In genomic region chrX:70052895-70053615, GRCh38 we compare ENCODE assay signal across 22 cellular contexts. TPM values are rescaled to one million over a fixed set of nuclear protein-coding genes. Genes with fewer than 3 reads are reported as not detected.
DNase-seq lines count a peak whose midpoint lies in the region; ATAC-seq, FAIRE-seq and TF ChIP-seq lines count a peak whose summit lies in the region.
"Had no signal": no experiment of that assay in that cellular context is flagged by ENCODE, and none has a peak within 500 bp of the region (broad histone marks: within the 10 kb centered on the region; RNA-seq: fewer than 3 reads in every experiment).

No MANE protein-coding gene starts in this region.

- CTCF ChIA-PET in naive thymus-derived CD4-positive, alpha-beta T cell (lab: Charles Lee), result no interaction called here

- POLR2A ChIA-PET in naive thymus-derived CD4-positive, alpha-beta T cell (lab: Charles Lee), result no interaction called here

- no peak for ATAC-seq in naive thymus-derived CD4-positive, alpha-beta T cell
- ATAC-seq: GM12878 had no signal

- H3K4me1 Mint-ChIP-seq in nephron progenitor cell, result peaks cover 12% of the 10 kb centered on the region
- H3K4me1 Mint-ChIP-seq in naive thymus-derived CD4-positive, alpha-beta T cell, result no peaks in the 10 kb centered on the region
- H3K4me1 Mint-ChIP-seq: CD4-positive, CD25-positive, alpha-beta regulatory T cell; CD8-positive, alpha-beta memory T cell; H9 had no signal

- no peak overlapping the region for H3K27ac Mint-ChIP-seq in nephron progenitor cell
- no peak overlapping the region for H3K27ac Mint-ChIP-seq in naive thymus-derived CD4-positive, alpha-beta T cell
- H3K27ac Mint-ChIP-seq: CD4-positive, CD25-positive, alpha-beta regulatory T cell; CD8-positive, alpha-beta memory T cell; H9 had no signal

- no peaks in the 10 kb centered on the region for H3K9me3 ChIP-seq in left ventricle myocardium inferior (replicated peaks)
- H3K9me3 ChIP-seq in right atrium auricular region, result no peaks in the 10 kb centered on the region
- H3K9me3 ChIP-seq in small intestine (ENCODE audit: control insufficient read depth, low read depth), result no peaks in the 10 kb centered on the region
- no peaks in the 10 kb centered on the region for H3K9me3 ChIP-seq in naive thymus-derived CD4-positive, alpha-beta T cell (ENCODE audit: control insufficient read depth in 2 of 3, low read length in 3 of 3)
- H3K9me3 ChIP-seq: BE2C had no signal

- H3K4me3 ChIP-seq in left ventricle myocardium inferior, result no peak overlapping the region
- no peak overlapping the region for H3K4me3 ChIP-seq in right atrium auricular region
- H3K4me3 ChIP-seq in fibroblast of pulmonary artery (replicated peaks; ENCODE audit: low read depth, low read length), result no peak overlapping the region
- no peak overlapping the region for H3K4me3 ChIP-seq in small intestine (ENCODE audit: low read depth in 1 of 2, low read length in 2 of 2)
- no peak overlapping the region for H3K4me3 ChIP-seq in naive thymus-derived CD4-positive, alpha-beta T cell (ENCODE audit: low read length)
- H3K4me3 ChIP-seq: GM12878 had no signal

- H3K27ac ChIP-seq in left ventricle myocardium inferior (replicated peaks) (no peak overlapping the region), right atrium auricular region (no peak overlapping the region), small intestine (ENCODE audit: low read depth in 1 of 2, low read length in 1 of 2) (no peak overlapping the region)
- H3K27ac ChIP-seq in naive thymus-derived CD4-positive, alpha-beta T cell (ENCODE audit: low read depth, low read length), result no peak overlapping the region

- intact Hi-C loops in left ventricle myocardium inferior (cut with micrococcal nuclease), result no loop called here
- intact Hi-C loops in naive thymus-derived CD4-positive, alpha-beta T cell (cut with micrococcal nuclease), result no loop called here

- H3K27me3 Mint-ChIP-seq in nephron progenitor cell (ENCODE audit: low read depth, poor library complexity), result peaks cover 11% of the 10 kb centered on the region
- peaks cover 0 to 8% (median 0%) of the 10 kb centered on the region in 5 donors for H3K27me3 Mint-ChIP-seq in naive thymus-derived CD4-positive, alpha-beta T cell

- H3K27me3 ChIP-seq in left ventricle myocardium inferior (ENCODE audit: low read depth) (no peaks in the 10 kb centered on the region), right atrium auricular region (no peaks in the 10 kb centered on the region), small intestine (ENCODE audit: control insufficient read depth in 2 of 2, insufficient read depth in 2 of 2, low read length in 2 of 2) (no peaks in the 10 kb centered on the region)
- H3K27me3 ChIP-seq in naive thymus-derived CD4-positive, alpha-beta T cell (ENCODE audit: control insufficient read depth in 2 of 2, insufficient read depth in 2 of 2, low read length in 2 of 2), result no peaks in the 10 kb centered on the region
- H3K27me3 ChIP-seq: BE2C had no signal

- H3K4me1 ChIP-seq in left ventricle myocardium inferior (no peaks in the 10 kb centered on the region), right atrium auricular region (no peaks in the 10 kb centered on the region), small intestine (ENCODE audit: control insufficient read depth in 2 of 2, insufficient read depth in 1 of 2, low read depth in 1 of 2, low read length in 1 of 2) (no peaks in the 10 kb centered on the region)
- H3K4me1 ChIP-seq in naive thymus-derived CD4-positive, alpha-beta T cell (ENCODE audit: control insufficient read depth in 2 of 2, insufficient read depth in 2 of 2, low read length in 2 of 2), result no peaks in the 10 kb centered on the region
- H3K4me1 ChIP-seq: BE2C had no signal

- peaks cover 43% of the 10 kb centered on the region for H3K9me3 Mint-ChIP-seq in nephron progenitor cell
- peaks cover 0 to 2% (median 0%) of the 10 kb centered on the region in 11 donors for H3K9me3 Mint-ChIP-seq in naive thymus-derived CD4-positive, alpha-beta T cell
- H3K9me3 Mint-ChIP-seq: CD4-positive, CD25-positive, alpha-beta regulatory T cell; CD8-positive, alpha-beta memory T cell had no signal

- 73 to 81% (median 80%) methylated on average over 9 to 11 of the region's 11 CpGs for WGBS in small intestine, 3 donors

- DNase-seq in left ventricle myocardium inferior, result peak; percentile 20
- DNase-seq in right atrium auricular region (ENCODE audit: low spot score), result no peak
- DNase-seq in fibroblast of pulmonary artery (ENCODE audit: low read depth), result peak; percentile 4
- no peak for DNase-seq in nephron progenitor cell
- no peak for DNase-seq in small intestine
- no peak for DNase-seq in naive thymus-derived CD4-positive, alpha-beta T cell
- DNase-seq: ACHN; BE2C; C1 segment of cervical spinal cord; CD4-positive, CD25-positive, alpha-beta regulatory T cell; CD8-positive, alpha-beta memory T cell; COR-L47; DMS 273 treated with DMSO at 0.1 percent for 48 hours; DMS53; DND-41; EL; H9 had no signal

- H3K36me3 ChIP-seq in left ventricle myocardium inferior, result no peaks in the 10 kb centered on the region
- H3K36me3 ChIP-seq in right atrium auricular region, result no peaks in the 10 kb centered on the region
- H3K36me3 ChIP-seq in small intestine (ENCODE audit: control insufficient read depth in 2 of 2, insufficient read depth in 2 of 2, low read length in 2 of 2), result no peaks in the 10 kb centered on the region
- H3K36me3 ChIP-seq in naive thymus-derived CD4-positive, alpha-beta T cell (ENCODE audit: control insufficient read depth in 2 of 3, insufficient read depth in 3 of 3, low read length in 3 of 3), result no peaks in the 10 kb centered on the region
- H3K36me3 ChIP-seq: BE2C had no signal

- no peak for TF ChIP-seq CTCF in left ventricle myocardium inferior (IDR thresholded peaks at IDR 0.05; ENCODE audit: borderline replicate concordance)
- no peak for TF ChIP-seq CTCF in right atrium auricular region (IDR thresholded peaks at IDR 0.05)
- TF ChIP-seq CTCF in fibroblast of pulmonary artery (IDR thresholded peaks at IDR 0.05; ENCODE audit: low read length, missing control alignments), result no peak
- no peak for TF ChIP-seq CTCF in nephron progenitor cell (IDR thresholded peaks at IDR 0.05)

- peak overlapping the region; percentile 37 for H3K4me3 Mint-ChIP-seq in nephron progenitor cell
- H3K4me3 Mint-ChIP-seq in naive thymus-derived CD4-positive, alpha-beta T cell, result no peak overlapping the region
- H3K4me3 Mint-ChIP-seq: CD4-positive, CD25-positive, alpha-beta regulatory T cell; CD8-positive, alpha-beta memory T cell; H9 had no signal

- FAIRE-seq in small intestine (lab: Jason Lieb, UNC), result no peak
- FAIRE-seq: GM12878, H1, HTR-8/SVneo had no signal

- H3K36me3 Mint-ChIP-seq in nephron progenitor cell (ENCODE audit: low read depth), result no peaks in the 10 kb centered on the region
- no peaks in the 10 kb centered on the region for H3K36me3 Mint-ChIP-seq in naive thymus-derived CD4-positive, alpha-beta T cell
- H3K36me3 Mint-ChIP-seq: CD4-positive, CD25-positive, alpha-beta regulatory T cell; CD8-positive, alpha-beta memory T cell had no signal

RNA-seq across cellular contexts. Expression of gene AWAT2, which starts 3.3 kb away (rescaled TPM):
- total RNA-seq in left ventricle myocardium inferior (not detected), right atrium auricular region (not detected)
- not detected for polyA plus RNA-seq in small intestine
- total RNA-seq in naive thymus-derived CD4-positive, alpha-beta T cell, result not detected
- polyA plus RNA-seq in naive thymus-derived CD4-positive, alpha-beta T cell, result not detected
- total RNA-seq: A172; CD4-positive, CD25-positive, alpha-beta regulatory T cell; CD8-positive, alpha-beta memory T cell; G401; GM12878; H1; H9 had no signal
- polyA plus RNA-seq: CD4-positive, CD25-positive, alpha-beta regulatory T cell; CD8-positive, alpha-beta memory T cell; GM12878; H1 had no signal

RNA-seq across cellular contexts. Expression of gene OTUD6A, which starts 9.2 kb away (rescaled TPM):
- total RNA-seq in left ventricle myocardium inferior, result not detected
- not detected for total RNA-seq in right atrium auricular region
- polyA plus RNA-seq in small intestine, result not detected
- total RNA-seq in naive thymus-derived CD4-positive, alpha-beta T cell, result not detected
- not detected for polyA plus RNA-seq in naive thymus-derived CD4-positive, alpha-beta T cell
- total RNA-seq: A172; CD4-positive, CD25-positive, alpha-beta regulatory T cell; CD8-positive, alpha-beta memory T cell; G401; GM12878; H9 had no signal
- polyA plus RNA-seq: CD4-positive, CD25-positive, alpha-beta regulatory T cell; CD8-positive, alpha-beta memory T cell; GM12878 had no signal

Comparison
In these comparisons a context has a peak if more than half of its experiments do, and no peak if none do; other contexts are left out.
1. DNase-seq: peak in left ventricle myocardium inferior (single experiment) and fibroblast of pulmonary artery (single experiment); none in right atrium auricular region (single experiment), nephron progenitor cell (single experiment), small intestine (single experiment) and naive thymus-derived CD4-positive, alpha-beta T cell (0 of 9).